In the genomic region with DNA sequence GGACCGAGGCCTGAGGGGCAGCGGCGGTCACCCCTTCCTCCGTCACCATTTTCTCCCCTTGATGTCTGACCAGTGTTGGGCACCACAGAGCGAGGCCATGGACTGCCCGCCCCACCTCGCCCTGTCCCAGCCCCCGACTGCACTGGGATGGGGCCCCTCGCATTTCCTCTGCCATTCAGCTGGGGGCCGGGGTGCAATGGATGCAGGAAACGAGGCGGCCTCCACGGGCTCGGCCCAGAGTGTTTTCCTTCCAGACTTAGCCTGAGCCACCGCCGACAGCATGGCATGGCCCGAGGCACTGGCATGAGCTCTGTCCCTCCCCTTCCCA, we compare ENCODE assay signal across 14 cellular contexts.
"Had no signal": no experiment of that assay in that cellular context is flagged by ENCODE, and none has a peak within 500 bp of the region (broad histone marks: within the 10 kb centered on the region; RNA-seq: fewer than 3 reads in every experiment).

No MANE protein-coding gene starts in this region.

- H3K4me3 Mint-ChIP-seq: activated B cell treated with CpG ODN at 0.5 μM for 24 hours; activated CD4-positive, alpha-beta memory T cell treated with anti-CD3 and anti-CD28 coated beads for 36 hours; activated naive CD4-positive, alpha-beta T cell treated with anti-CD3 and anti-CD28 coated beads, Interleukin-2, amount 10 ng/mL, durations not matched to agents 7 days and 5 days; activated T-cell treated with anti-CD3 and anti-CD28 coated beads, Interleukin-2, amount 50 U/mL, for 72 hours; stimulated activated naive CD8-positive, alpha-beta T cell treated with anti-CD3 and anti-CD28 coated beads, Interleukin-15, Interleukin-2, amounts not matched to agents 100 ng/mL and 50 ng/mL, for 24 hours; T-helper 1 cell treated with Interleukin-12 subunit alpha and Interleukin-12 subunit beta and Interleukin-4 antibody, amounts not matched to agents 30 μg/mL and 1 μg/mL, for 36 hours had no signal

- H3K9me3 Mint-ChIP-seq: activated B cell treated with CpG ODN at 0.5 μM for 24 hours; activated CD4-positive, alpha-beta memory T cell treated with anti-CD3 and anti-CD28 coated beads for 36 hours; activated naive CD4-positive, alpha-beta T cell treated with anti-CD3 and anti-CD28 coated beads, Interleukin-2, amount 10 ng/mL, durations not matched to agents 7 days and 5 days; activated T-cell treated with anti-CD3 and anti-CD28 coated beads, Interleukin-2, amount 50 U/mL, for 72 hours; stimulated activated naive CD8-positive, alpha-beta T cell treated with anti-CD3 and anti-CD28 coated beads, Interleukin-15, Interleukin-2, amounts not matched to agents 100 ng/mL and 50 ng/mL, for 24 hours; T-helper 1 cell treated with Interleukin-12 subunit alpha and Interleukin-12 subunit beta and Interleukin-4 antibody, amounts not matched to agents 30 μg/mL and 1 μg/mL, for 36 hours had no signal

- H3K9me3 ChIP-seq: colonic mucosa, esophagus muscularis mucosa, tibial nerve had no signal

- H3K27ac ChIP-seq: colonic mucosa had no signal

- H3K36me3 ChIP-seq: colonic mucosa had no signal

- H3K4me3 ChIP-seq: colonic mucosa, dorsolateral prefrontal cortex, esophagus muscularis mucosa, tibial nerve had no signal

- H3K36me3 Mint-ChIP-seq: activated CD4-positive, alpha-beta memory T cell treated with anti-CD3 and anti-CD28 coated beads for 36 hours; activated naive CD4-positive, alpha-beta T cell treated with anti-CD3 and anti-CD28 coated beads, Interleukin-2, amount 10 ng/mL, durations not matched to agents 7 days and 5 days had no signal

- DNase-seq: activated B cell treated with CpG ODN at 0.5 μM for 24 hours; activated CD4-positive, alpha-beta memory T cell treated with anti-CD3 and anti-CD28 coated beads for 36 hours; activated CD4-positive, alpha-beta T cell treated with anti-CD3 and anti-CD28 coated beads for 4 hours; activated effector memory CD4-positive, alpha-beta T cell treated with Interleukin-2 at 50 U/mL for 16 hours; activated naive CD4-positive, alpha-beta T cell treated with anti-CD3 and anti-CD28 coated beads, Interleukin-2, amount 10 ng/mL, durations not matched to agents 7 days and 5 days; activated T-cell treated with anti-CD3 and anti-CD28 coated beads, Interleukin-2, amount 50 U/mL, for 72 hours; colonic mucosa; dorsolateral prefrontal cortex; islet precursor cell; stimulated activated CD4-positive, alpha-beta T cell treated with anti-CD3 and anti-CD28 coated beads, Interleukin-4, amount 100 ng/mL, for 4 hours had no signal

- H3K27ac Mint-ChIP-seq: activated B cell treated with CpG ODN at 0.5 μM for 24 hours; activated CD4-positive, alpha-beta memory T cell treated with anti-CD3 and anti-CD28 coated beads for 36 hours; activated T-cell treated with anti-CD3 and anti-CD28 coated beads, Interleukin-2, amount 50 U/mL, for 72 hours; stimulated activated naive CD8-positive, alpha-beta T cell treated with anti-CD3 and anti-CD28 coated beads, Interleukin-15, Interleukin-2, amounts not matched to agents 100 ng/mL and 50 ng/mL, for 24 hours; T-helper 1 cell treated with Interleukin-12 subunit alpha and Interleukin-12 subunit beta and Interleukin-4 antibody, amounts not matched to agents 30 μg/mL and 1 μg/mL, for 36 hours had no signal

- ATAC-seq: activated T-cell treated with anti-CD3 and anti-CD28 coated beads, Interleukin-2, amount 50 U/mL, for 72 hours had no signal

- H3K27me3 ChIP-seq: colonic mucosa, dorsolateral prefrontal cortex had no signal

- H3K27me3 Mint-ChIP-seq: activated B cell treated with CpG ODN at 0.5 μM for 24 hours; activated CD4-positive, alpha-beta memory T cell treated with anti-CD3 and anti-CD28 coated beads for 36 hours; activated naive CD4-positive, alpha-beta T cell treated with anti-CD3 and anti-CD28 coated beads, Interleukin-2, amount 10 ng/mL, durations not matched to agents 7 days and 5 days; stimulated activated naive CD8-positive, alpha-beta T cell treated with anti-CD3 and anti-CD28 coated beads, Interleukin-15, Interleukin-2, amounts not matched to agents 100 ng/mL and 50 ng/mL, for 24 hours had no signal
